Comparison of ENCODE assay signal across 1 cellular context in the genomic region with DNA sequence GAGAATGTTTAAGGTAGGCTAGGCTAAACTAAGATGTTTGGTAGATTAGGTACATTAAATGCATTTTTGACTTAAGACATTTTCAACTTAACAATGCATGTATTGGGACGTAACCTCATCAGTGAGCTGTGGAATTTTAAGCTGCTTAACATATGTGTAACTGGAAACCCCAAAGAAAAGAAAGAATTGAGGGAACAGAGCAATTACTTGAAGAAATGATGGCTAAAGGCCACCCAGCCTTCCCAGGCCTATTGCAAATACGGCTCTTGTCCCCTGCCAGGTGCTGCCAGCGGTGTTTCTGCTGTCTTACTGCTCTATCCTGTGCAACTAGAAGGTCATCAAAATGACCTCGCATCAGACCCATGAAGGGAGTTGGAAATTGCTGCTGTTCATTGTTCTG.
TF ChIP-seq lines count a peak whose summit lies in the region.

No MANE protein-coding gene starts in this region.

TF ChIP-seq in H1, 55 proteins besides CTCF, POLR2A, EP300 and RAD21:
- TF ChIP-seq TEAD4 (IDR thresholded peaks at IDR 0.05; ENCODE audit: low read depth, low read length) = no peak
- TF ChIP-seq RFX5 (IDR thresholded peaks at IDR 0.05; ENCODE audit: borderline replicate concordance, low read depth, low read length) = no peak
- TF ChIP-seq POU5F1 (IDR thresholded peaks at IDR 0.05; ENCODE audit: low read depth, low read length) = no peak
- TF ChIP-seq, protein P1, sequence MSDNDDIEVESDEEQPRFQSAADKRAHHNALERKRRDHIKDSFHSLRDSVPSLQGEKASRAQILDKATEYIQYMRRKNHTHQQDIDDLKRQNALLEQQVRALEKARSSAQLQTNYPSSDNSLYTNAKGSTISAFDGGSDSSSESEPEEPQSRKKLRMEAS (IDR thresholded peaks at IDR 0.05) = no peak
- TF ChIP-seq EZH2 (IDR thresholded peaks at IDR 0.05; ENCODE audit: low read depth, low read length, severe bottlenecking) = no peak
- TF ChIP-seq GTF2F1 (IDR thresholded peaks at IDR 0.05; ENCODE audit: borderline replicate concordance, low read depth, low read length) = no peak
- no peak for TF ChIP-seq KDM1A (IDR thresholded peaks at IDR 0.05; ENCODE audit: borderline replicate concordance, low read length)
- TF ChIP-seq, protein P2, sequence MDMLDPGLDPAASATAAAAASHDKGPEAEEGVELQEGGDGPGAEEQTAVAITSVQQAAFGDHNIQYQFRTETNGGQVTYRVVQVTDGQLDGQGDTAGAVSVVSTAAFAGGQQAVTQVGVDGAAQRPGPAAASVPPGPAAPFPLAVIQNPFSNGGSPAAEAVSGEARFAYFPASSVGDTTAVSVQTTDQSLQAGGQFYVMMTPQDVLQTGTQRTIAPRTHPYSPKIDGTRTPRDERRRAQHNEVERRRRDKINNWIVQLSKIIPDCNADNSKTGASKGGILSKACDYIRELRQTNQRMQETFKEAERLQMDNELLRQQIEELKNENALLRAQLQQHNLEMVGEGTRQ (IDR thresholded peaks at IDR 0.05; ENCODE audit: low read length) = no peak
- no peak for TF ChIP-seq ASH2L (IDR thresholded peaks at IDR 0.05; ENCODE audit: low read length)
- no peak for TF ChIP-seq SP4 (IDR thresholded peaks at IDR 0.05; ENCODE audit: low read length)
- no peak for TF ChIP-seq TCF12 (IDR thresholded peaks at IDR 0.05; ENCODE audit: low read depth, low read length)
- TF ChIP-seq, protein P3, sequence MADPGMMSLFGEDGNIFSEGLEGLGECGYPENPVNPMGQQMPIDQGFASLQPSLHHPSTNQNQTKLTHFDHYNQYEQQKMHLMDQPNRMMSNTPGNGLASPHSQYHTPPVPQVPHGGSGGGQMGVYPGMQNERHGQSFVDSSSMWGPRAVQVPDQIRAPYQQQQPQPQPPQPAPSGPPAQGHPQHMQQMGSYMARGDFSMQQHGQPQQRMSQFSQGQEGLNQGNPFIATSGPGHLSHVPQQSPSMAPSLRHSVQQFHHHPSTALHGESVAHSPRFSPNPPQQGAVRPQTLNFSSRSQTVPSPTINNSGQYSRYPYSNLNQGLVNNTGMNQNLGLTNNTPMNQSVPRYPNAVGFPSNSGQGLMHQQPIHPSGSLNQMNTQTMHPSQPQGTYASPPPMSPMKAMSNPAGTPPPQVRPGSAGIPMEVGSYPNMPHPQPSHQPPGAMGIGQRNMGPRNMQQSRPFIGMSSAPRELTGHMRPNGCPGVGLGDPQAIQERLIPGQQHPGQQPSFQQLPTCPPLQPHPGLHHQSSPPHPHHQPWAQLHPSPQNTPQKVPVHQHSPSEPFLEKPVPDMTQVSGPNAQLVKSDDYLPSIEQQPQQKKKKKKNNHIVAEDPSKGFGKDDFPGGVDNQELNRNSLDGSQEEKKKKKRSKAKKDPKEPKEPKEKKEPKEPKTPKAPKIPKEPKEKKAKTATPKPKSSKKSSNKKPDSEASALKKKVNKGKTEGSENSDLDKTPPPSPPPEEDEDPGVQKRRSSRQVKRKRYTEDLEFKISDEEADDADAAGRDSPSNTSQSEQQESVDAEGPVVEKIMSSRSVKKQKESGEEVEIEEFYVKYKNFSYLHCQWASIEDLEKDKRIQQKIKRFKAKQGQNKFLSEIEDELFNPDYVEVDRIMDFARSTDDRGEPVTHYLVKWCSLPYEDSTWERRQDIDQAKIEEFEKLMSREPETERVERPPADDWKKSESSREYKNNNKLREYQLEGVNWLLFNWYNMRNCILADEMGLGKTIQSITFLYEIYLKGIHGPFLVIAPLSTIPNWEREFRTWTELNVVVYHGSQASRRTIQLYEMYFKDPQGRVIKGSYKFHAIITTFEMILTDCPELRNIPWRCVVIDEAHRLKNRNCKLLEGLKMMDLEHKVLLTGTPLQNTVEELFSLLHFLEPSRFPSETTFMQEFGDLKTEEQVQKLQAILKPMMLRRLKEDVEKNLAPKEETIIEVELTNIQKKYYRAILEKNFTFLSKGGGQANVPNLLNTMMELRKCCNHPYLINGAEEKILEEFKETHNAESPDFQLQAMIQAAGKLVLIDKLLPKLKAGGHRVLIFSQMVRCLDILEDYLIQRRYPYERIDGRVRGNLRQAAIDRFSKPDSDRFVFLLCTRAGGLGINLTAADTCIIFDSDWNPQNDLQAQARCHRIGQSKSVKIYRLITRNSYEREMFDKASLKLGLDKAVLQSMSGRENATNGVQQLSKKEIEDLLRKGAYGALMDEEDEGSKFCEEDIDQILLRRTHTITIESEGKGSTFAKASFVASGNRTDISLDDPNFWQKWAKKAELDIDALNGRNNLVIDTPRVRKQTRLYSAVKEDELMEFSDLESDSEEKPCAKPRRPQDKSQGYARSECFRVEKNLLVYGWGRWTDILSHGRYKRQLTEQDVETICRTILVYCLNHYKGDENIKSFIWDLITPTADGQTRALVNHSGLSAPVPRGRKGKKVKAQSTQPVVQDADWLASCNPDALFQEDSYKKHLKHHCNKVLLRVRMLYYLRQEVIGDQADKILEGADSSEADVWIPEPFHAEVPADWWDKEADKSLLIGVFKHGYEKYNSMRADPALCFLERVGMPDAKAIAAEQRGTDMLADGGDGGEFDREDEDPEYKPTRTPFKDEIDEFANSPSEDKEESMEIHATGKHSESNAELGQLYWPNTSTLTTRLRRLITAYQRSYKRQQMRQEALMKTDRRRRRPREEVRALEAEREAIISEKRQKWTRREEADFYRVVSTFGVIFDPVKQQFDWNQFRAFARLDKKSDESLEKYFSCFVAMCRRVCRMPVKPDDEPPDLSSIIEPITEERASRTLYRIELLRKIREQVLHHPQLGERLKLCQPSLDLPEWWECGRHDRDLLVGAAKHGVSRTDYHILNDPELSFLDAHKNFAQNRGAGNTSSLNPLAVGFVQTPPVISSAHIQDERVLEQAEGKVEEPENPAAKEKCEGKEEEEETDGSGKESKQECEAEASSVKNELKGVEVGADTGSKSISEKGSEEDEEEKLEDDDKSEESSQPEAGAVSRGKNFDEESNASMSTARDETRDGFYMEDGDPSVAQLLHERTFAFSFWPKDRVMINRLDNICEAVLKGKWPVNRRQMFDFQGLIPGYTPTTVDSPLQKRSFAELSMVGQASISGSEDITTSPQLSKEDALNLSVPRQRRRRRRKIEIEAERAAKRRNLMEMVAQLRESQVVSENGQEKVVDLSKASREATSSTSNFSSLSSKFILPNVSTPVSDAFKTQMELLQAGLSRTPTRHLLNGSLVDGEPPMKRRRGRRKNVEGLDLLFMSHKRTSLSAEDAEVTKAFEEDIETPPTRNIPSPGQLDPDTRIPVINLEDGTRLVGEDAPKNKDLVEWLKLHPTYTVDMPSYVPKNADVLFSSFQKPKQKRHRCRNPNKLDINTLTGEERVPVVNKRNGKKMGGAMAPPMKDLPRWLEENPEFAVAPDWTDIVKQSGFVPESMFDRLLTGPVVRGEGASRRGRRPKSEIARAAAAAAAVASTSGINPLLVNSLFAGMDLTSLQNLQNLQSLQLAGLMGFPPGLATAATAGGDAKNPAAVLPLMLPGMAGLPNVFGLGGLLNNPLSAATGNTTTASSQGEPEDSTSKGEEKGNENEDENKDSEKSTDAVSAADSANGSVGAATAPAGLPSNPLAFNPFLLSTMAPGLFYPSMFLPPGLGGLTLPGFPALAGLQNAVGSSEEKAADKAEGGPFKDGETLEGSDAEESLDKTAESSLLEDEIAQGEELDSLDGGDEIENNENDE (IDR thresholded peaks at IDR 0.05; ENCODE audit: insufficient replicate concordance, low read length) = no peak
- no peak for TF ChIP-seq CHD1 (IDR thresholded peaks at IDR 0.05; ENCODE audit: low read depth, low read length)
- no peak for TF ChIP-seq YY1 (IDR thresholded peaks at IDR 0.05; ENCODE audit: low read depth, low read length)
- no peak for TF ChIP-seq SUZ12 (IDR thresholded peaks at IDR 0.05; ENCODE audit: low read length)
- no peak for TF ChIP-seq JUND (IDR thresholded peaks at IDR 0.05; ENCODE audit: low read length)
- TF ChIP-seq KDM5A (IDR thresholded peaks at IDR 0.05; ENCODE audit: low read length) = no peak
- no peak for TF ChIP-seq MAFK (IDR thresholded peaks at IDR 0.05; ENCODE audit: low read depth, low read length)
- no peak for TF ChIP-seq PHF8 (conservative IDR thresholded peaks at IDR 0.05; ENCODE audit: low read depth, low read length)
